11 cellular contexts compared by ENCODE assay signal in the genomic region with DNA sequence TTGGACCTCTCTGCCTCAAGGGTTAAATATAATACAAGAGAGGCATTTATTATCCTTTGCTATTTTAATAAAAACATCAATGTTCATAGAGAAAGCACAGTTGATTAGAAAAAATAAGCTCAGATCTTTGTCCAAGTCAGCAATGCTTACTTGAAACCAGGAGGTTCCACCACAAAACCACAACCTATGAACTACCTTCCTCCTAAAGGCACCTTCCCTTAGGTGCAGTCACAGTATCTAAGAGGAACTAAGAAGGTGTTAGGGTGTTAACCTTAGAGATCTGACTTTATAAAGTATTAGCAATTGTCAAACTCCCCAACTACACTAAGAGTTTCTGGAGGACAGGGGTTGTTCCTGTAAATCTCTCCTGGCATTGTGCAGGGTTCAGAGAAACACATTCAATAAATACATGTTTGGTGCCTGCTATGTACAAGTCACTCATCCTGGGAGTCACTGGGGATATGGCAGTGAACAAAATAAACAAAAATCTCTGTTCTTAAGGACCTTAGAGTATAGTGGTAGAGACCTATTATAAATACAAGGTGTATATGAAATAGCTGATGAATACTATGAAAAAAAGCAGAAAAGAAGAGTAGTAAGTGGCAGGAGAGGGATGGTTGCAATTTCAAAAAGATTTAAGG.
DNase-seq lines count a peak whose midpoint lies in the region; ATAC-seq, FAIRE-seq and TF ChIP-seq lines count a peak whose summit lies in the region.
"Had no signal": no experiment of that assay in that cellular context is flagged by ENCODE, and none has a peak within 500 bp of the region (broad histone marks: within the 10 kb centered on the region; RNA-seq: fewer than 3 reads in every experiment).

No MANE protein-coding gene starts in this region.

- H3K4me1 ChIP-seq in GM12878 (ENCODE audit: control insufficient read depth, insufficient read depth, low read length) (peaks cover 37% of the 10 kb centered on the region), psoas muscle (no peaks in the 10 kb centered on the region)

- H3K36me3 ChIP-seq in GM12878 (ENCODE audit: control insufficient read depth in 2 of 2, insufficient read depth in 2 of 2, low read length in 1 of 2) (no peaks in the 10 kb centered on the region), psoas muscle (ENCODE audit: insufficient read depth in 1 of 2, low read depth in 1 of 2) (no peaks in the 10 kb centered on the region)

- peak; percentile 76 to 79; a peak in 3 of 4 replicates for TF ChIP-seq EP300 in GM12878 (IDR thresholded peaks at IDR 0.05; ENCODE audit: borderline replicate concordance in 1 of 2, control insufficient read depth in 1 of 2, low read depth in 2 of 2, low read length in 2 of 2)

- no peak overlapping the region for H3K4me3 ChIP-seq in GM12878
- no peak overlapping the region for H3K4me3 ChIP-seq in psoas muscle

- RAD21 ChIA-PET in GM12878 (lab: Charles Lee; ENCODE audit: unreplicated experiment), result interaction anchor here (0.5 to 5.3 kb wide), 17 partner anchors 11 to 1485 kb away, joined by 3 to 148 read pairs (median 5); no protein-coding TSS in a partner anchor

- H3K27me3 ChIP-seq in GM12878 (replicated peaks in 1 of 2; ENCODE audit: control insufficient read depth in 2 of 2, insufficient read depth in 2 of 2, low read length in 1 of 2), result no peaks in the 10 kb centered on the region
- H3K27me3 ChIP-seq in psoas muscle (ENCODE audit: insufficient read depth in 3 of 3, low read length in 2 of 3), result no peaks in the 10 kb centered on the region

- H3K27ac ChIP-seq in GM12878 (ENCODE audit: control insufficient read depth, insufficient read depth), result peak overlapping the region; percentile 65
- no peak overlapping the region for H3K27ac ChIP-seq in psoas muscle

- H3K9ac ChIP-seq in GM12878 (ENCODE audit: control insufficient read depth, insufficient read depth, low read length), result no peak overlapping the region

- DNase-seq in GM12878 (ENCODE audit: low read depth, low spot score) (peak; percentile 85), NCI-H1417 (lab: John Stamatoyannopoulos, UW) (no peak), NOMO-1 treated with dmso at 0.1 percent for 144 hours (lab: John Stamatoyannopoulos, UW; ENCODE audit: unreplicated experiment) (no peak), psoas muscle (no peak)
- DNase-seq in stimulated activated naive CD4-positive, alpha-beta T cell treated with Interleukin-2 at 50 U/mL for 16 hours (lab: John Stamatoyannopoulos, UW), result no peak
- DNase-seq: cortex of kidney had no signal

- no peak for TF ChIP-seq POLR2A in GM12878 (IDR thresholded peaks at IDR 0.05; ENCODE audit: low read depth, low read length)

- TF ChIP-seq RAD21 in GM12878 (IDR thresholded peaks at IDR 0.05; ENCODE audit: insufficient read depth, low read depth, low read length), result no peak

- BruUV-seq in GM12878 (replicated peaks; lab: Mats Ljungman, UMichigan), result no TSS peak

- ATAC-seq in GM18499 (IDR thresholded peaks at IDR 0.05; ENCODE audit: insufficient read depth, unreplicated experiment) (peak; percentile 73), GM19463 (IDR thresholded peaks at IDR 0.05; ENCODE audit: unreplicated experiment) (peak; percentile 60), HG03135 (IDR thresholded peaks at IDR 0.05; ENCODE audit: unreplicated experiment) (peak; percentile 83), GM12878 (peak; percentile 79), psoas muscle (no peak)

- TF ChIP-seq CTCF in GM12878 (IDR thresholded peaks at IDR 0.05 in 2 of 3, conservative IDR thresholded peaks at IDR 0.05 in 1 of 3; ENCODE audit: control insufficient read depth in 2 of 3, extremely low read depth in 1 of 3, insufficient read depth in 1 of 3, low read depth in 3 of 3, low read length in 3 of 3), result no peak
- TF ChIP-seq CTCF in psoas muscle (IDR thresholded peaks at IDR 0.05), result no peak

- H3K4me2 ChIP-seq in GM12878 (ENCODE audit: control insufficient read depth, insufficient read depth), result peak overlapping the region; percentile 50

- no peaks in the 10 kb centered on the region for H3K79me2 ChIP-seq in GM12878 (ENCODE audit: control insufficient read depth, insufficient read depth, low read length)

- CTCF ChIA-PET in GM12878 (lab: Yijun Ruan, JAX), result interaction anchor here (1.0 to 3.9 kb wide), 4 partner anchors 20 to 246 kb away, joined by 3 to 25 read pairs (median 6); no protein-coding TSS in a partner anchor

- FAIRE-seq in GM12878 (lab: Jason Lieb, UNC), result peak; percentile 98
- FAIRE-seq: G401.6, TTC549 had no signal

- H3K9me3 ChIP-seq in GM12878 (replicated peaks; ENCODE audit: control insufficient read depth, insufficient read depth, low read length) (no peaks in the 10 kb centered on the region; the same call in 2 of the 3 replicates), psoas muscle (no peaks in the 10 kb centered on the region)

- SMC1A ChIA-PET in GM12878 (lab: Charles Lee; ENCODE audit: uncharacterized antibody, unreplicated experiment), result interaction anchor here (0.8 to 9.6 kb wide), 17 partner anchors 11 to 244 kb away, joined by 3 to 145 read pairs (median 6); no protein-coding TSS in a partner anchor

- in situ Hi-C loops in GM12878 (cut with MboI), result no loop called here

- POLR2A ChIA-PET in GM12878 (lab: Charles Lee), result interaction anchor here (1.0 to 3.5 kb wide), 3 partner anchors 20 to 157 kb away, joined by 3 to 25 read pairs (median 5); no protein-coding TSS in a partner anchor

- intact Hi-C loops in GM12878 (cut with micrococcal nuclease; ENCODE audit: unreplicated experiment) (loop anchor here (2.0 to 5.0 kb wide), 4 partner anchors 69 to 231 kb away; no protein-coding TSS in a partner anchor), psoas muscle (cut with DNase I) (no loop called here)

- H4K20me1 ChIP-seq in GM12878 (ENCODE audit: control insufficient read depth, insufficient read depth), result no peaks in the 10 kb centered on the region

- H2AFZ ChIP-seq in GM12878 (ENCODE audit: control insufficient read depth, low read depth, low read length), result no peak overlapping the region

TF ChIP-seq in GM12878, 131 proteins besides CTCF, POLR2A, EP300 and RAD21 (continues in another document):
- TF ChIP-seq CREB1 (IDR thresholded peaks at IDR 0.05; ENCODE audit: low read depth) (0 out of 2 replicates have a peak, but pooled peaks have one; percentile 13), IKZF1 (conservative IDR thresholded peaks at IDR 0.05) (peak; percentile 84; the same call in 1 of the 2 replicates), ETV6 (conservative IDR thresholded peaks at IDR 0.05 in 1 of 2, IDR thresholded peaks at IDR 0.05 in 1 of 2; ENCODE audit: borderline replicate concordance in 1 of 2, low read depth in 1 of 2) (peak in 1 of 2 experiments; percentile 33; a peak in 1 of 4 replicates), MTA2 (IDR thresholded peaks at IDR 0.05; ENCODE audit: low read depth) (peak; percentile 84), MXI1 (IDR thresholded peaks at IDR 0.05; ENCODE audit: low read depth, low read length) (no peak), MEF2B (IDR thresholded peaks at IDR 0.05; ENCODE audit: partially characterized antibody, poor library complexity, severe bottlenecking) (peak; percentile 39), SP1 (IDR thresholded peaks at IDR 0.05; ENCODE audit: low read depth, low read length) (peak; percentile 12), FOXM1 (IDR thresholded peaks at IDR 0.05; ENCODE audit: low read depth, low read length) (0 out of 2 replicates have a peak, but pooled peaks have one; percentile 32), CBX5 (IDR thresholded peaks at IDR 0.05; ENCODE audit: low read depth) (0 out of 2 replicates have a peak, but pooled peaks have one; percentile 14), SIN3A (IDR thresholded peaks at IDR 0.05; ENCODE audit: low read depth, low read length) (no peak)
- TF ChIP-seq, protein P1, sequence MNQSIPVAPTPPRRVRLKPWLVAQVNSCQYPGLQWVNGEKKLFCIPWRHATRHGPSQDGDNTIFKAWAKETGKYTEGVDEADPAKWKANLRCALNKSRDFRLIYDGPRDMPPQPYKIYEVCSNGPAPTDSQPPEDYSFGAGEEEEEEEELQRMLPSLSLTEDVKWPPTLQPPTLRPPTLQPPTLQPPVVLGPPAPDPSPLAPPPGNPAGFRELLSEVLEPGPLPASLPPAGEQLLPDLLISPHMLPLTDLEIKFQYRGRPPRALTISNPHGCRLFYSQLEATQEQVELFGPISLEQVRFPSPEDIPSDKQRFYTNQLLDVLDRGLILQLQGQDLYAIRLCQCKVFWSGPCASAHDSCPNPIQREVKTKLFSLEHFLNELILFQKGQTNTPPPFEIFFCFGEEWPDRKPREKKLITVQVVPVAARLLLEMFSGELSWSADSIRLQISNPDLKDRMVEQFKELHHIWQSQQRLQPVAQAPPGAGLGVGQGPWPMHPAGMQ (IDR thresholded peaks at IDR 0.05; ENCODE audit: borderline replicate concordance), result no peak
- TF ChIP-seq, protein P2, sequence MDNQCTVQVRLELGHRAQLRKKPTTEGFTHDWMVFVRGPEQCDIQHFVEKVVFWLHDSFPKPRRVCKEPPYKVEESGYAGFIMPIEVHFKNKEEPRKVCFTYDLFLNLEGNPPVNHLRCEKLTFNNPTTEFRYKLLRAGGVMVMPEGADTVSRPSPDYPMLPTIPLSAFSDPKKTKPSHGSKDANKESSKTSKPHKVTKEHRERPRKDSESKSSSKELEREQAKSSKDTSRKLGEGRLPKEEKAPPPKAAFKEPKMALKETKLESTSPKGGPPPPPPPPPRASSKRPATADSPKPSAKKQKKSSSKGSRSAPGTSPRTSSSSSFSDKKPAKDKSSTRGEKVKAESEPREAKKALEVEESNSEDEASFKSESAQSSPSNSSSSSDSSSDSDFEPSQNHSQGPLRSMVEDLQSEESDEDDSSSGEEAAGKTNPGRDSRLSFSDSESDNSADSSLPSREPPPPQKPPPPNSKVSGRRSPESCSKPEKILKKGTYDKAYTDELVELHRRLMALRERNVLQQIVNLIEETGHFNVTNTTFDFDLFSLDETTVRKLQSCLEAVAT (IDR thresholded peaks at IDR 0.05), result peak; percentile 91
- TF ChIP-seq, protein P3, sequence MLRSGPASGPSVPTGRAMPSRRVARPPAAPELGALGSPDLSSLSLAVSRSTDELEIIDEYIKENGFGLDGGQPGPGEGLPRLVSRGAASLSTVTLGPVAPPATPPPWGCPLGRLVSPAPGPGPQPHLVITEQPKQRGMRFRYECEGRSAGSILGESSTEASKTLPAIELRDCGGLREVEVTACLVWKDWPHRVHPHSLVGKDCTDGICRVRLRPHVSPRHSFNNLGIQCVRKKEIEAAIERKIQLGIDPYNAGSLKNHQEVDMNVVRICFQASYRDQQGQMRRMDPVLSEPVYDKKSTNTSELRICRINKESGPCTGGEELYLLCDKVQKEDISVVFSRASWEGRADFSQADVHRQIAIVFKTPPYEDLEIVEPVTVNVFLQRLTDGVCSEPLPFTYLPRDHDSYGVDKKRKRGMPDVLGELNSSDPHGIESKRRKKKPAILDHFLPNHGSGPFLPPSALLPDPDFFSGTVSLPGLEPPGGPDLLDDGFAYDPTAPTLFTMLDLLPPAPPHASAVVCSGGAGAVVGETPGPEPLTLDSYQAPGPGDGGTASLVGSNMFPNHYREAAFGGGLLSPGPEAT (IDR thresholded peaks at IDR 0.05; ENCODE audit: low read depth), result peak; percentile 74

Comparison
In these comparisons a context has a peak if more than half of its experiments do, and no peak if none do; other contexts are left out.
1. ATAC-seq: peak in GM18499 (single experiment), GM19463 (single experiment), HG03135 (single experiment) and GM12878 (single experiment); none in psoas muscle (0 of 4).